Comparison of ENCODE assay signal across 25 cellular contexts in the genomic region with DNA sequence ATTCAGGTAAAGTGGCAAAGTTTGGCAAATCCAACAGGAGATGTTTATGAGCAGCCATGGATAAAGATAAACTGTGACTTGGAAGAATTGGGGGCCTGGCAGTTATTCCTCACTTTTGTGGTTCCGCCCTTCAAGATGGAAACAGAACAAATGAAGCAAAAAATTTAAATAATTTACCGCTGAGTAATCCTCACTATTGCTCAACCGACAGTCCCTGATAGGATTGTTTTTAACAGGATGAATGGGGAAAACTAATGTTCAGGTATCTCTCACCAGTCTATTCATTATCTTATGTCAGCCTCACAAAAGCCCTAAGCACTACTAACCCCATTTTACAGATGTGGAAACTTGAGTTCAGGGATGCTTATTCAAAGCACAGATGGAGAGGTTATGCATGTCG.
"Had no signal": no experiment of that assay in that cellular context is flagged by ENCODE, and none has a peak within 500 bp of the region (broad histone marks: within the 10 kb centered on the region; RNA-seq: fewer than 3 reads in every experiment).

No MANE protein-coding gene starts in this region.

- H3K27ac Mint-ChIP-seq: activated CD4-positive, alpha-beta memory T cell treated with anti-CD3 and anti-CD28 coated beads for 36 hours; activated CD4-positive, alpha-beta T cell treated with anti-CD3 and anti-CD28 coated beads, Interleukin-2, amount 10 ng/mL, durations not matched to agents 24 days and 14 days; activated naive CD4-positive, alpha-beta T cell treated with anti-CD3 and anti-CD28 coated beads, Interleukin-2, amount 10 ng/mL, durations not matched to agents 7 days and 5 days; activated T-cell treated with anti-CD3 and anti-CD28 coated beads, Interleukin-2, amount 50 U/mL, for 24 hours; dendritic cell treated with granulocyte-macrophage colony-stimulating factor and Interleukin-4, amounts not matched to agents 40 ng/mL and 50 ng/mL, for 4 days; endodermal cell; mesothelial cell of epicardium; naive B cell; T-helper 17 cell had no signal

- H3K36me3 Mint-ChIP-seq: naive B cell had no signal

- H3K36me3 ChIP-seq: breast epithelium had no signal

- H3K27me3 Mint-ChIP-seq: activated CD4-positive, alpha-beta memory T cell treated with anti-CD3 and anti-CD28 coated beads for 36 hours; activated CD4-positive, alpha-beta T cell treated with anti-CD3 and anti-CD28 coated beads, Interleukin-2, amount 10 ng/mL, durations not matched to agents 24 days and 14 days; activated naive CD4-positive, alpha-beta T cell treated with anti-CD3 and anti-CD28 coated beads, Interleukin-2, amount 10 ng/mL, durations not matched to agents 7 days and 5 days; activated T-cell treated with anti-CD3 and anti-CD28 coated beads, Interleukin-2, amount 50 U/mL, for 24 hours; dendritic cell treated with granulocyte-macrophage colony-stimulating factor and Interleukin-4, amounts not matched to agents 40 ng/mL and 50 ng/mL, for 4 days; T-helper 17 cell had no signal

- H3K4me1 Mint-ChIP-seq: activated naive CD4-positive, alpha-beta T cell treated with anti-CD3 and anti-CD28 coated beads, Interleukin-2, amount 10 ng/mL, durations not matched to agents 7 days and 5 days; endodermal cell; naive B cell had no signal

- H3K9me3 Mint-ChIP-seq: activated CD4-positive, alpha-beta memory T cell treated with anti-CD3 and anti-CD28 coated beads for 36 hours; activated CD4-positive, alpha-beta T cell treated with anti-CD3 and anti-CD28 coated beads, Interleukin-2, amount 10 ng/mL, durations not matched to agents 24 days and 14 days; activated naive CD4-positive, alpha-beta T cell treated with anti-CD3 and anti-CD28 coated beads, Interleukin-2, amount 10 ng/mL, durations not matched to agents 7 days and 5 days; activated T-cell treated with anti-CD3 and anti-CD28 coated beads, Interleukin-2, amount 50 U/mL, for 24 hours; dendritic cell treated with granulocyte-macrophage colony-stimulating factor and Interleukin-4, amounts not matched to agents 40 ng/mL and 50 ng/mL, for 4 days; endodermal cell; mesothelial cell of epicardium; naive B cell had no signal

- H3K4me3 ChIP-seq: breast epithelium, testis, transverse colon had no signal

- H3K9me3 ChIP-seq: breast epithelium, testis, transverse colon had no signal

- H3K4me3 Mint-ChIP-seq: activated CD4-positive, alpha-beta memory T cell treated with anti-CD3 and anti-CD28 coated beads for 36 hours; activated CD4-positive, alpha-beta T cell treated with anti-CD3 and anti-CD28 coated beads, Interleukin-2, amount 10 ng/mL, durations not matched to agents 24 days and 14 days; activated naive CD4-positive, alpha-beta T cell treated with anti-CD3 and anti-CD28 coated beads, Interleukin-2, amount 10 ng/mL, durations not matched to agents 7 days and 5 days; activated T-cell treated with anti-CD3 and anti-CD28 coated beads, Interleukin-2, amount 50 U/mL, for 24 hours; dendritic cell treated with granulocyte-macrophage colony-stimulating factor and Interleukin-4, amounts not matched to agents 40 ng/mL and 50 ng/mL, for 4 days; endodermal cell; mesothelial cell of epicardium; naive B cell; T-helper 17 cell had no signal

- H3K27me3 ChIP-seq: breast epithelium, testis, transverse colon had no signal

- H3K4me1 ChIP-seq: breast epithelium, testis, transverse colon had no signal

- H3K27ac ChIP-seq: breast epithelium, testis had no signal

- FAIRE-seq: frontal cortex had no signal

- DNase-seq: activated CD4-positive, alpha-beta memory T cell treated with anti-CD3 and anti-CD28 coated beads for 36 hours; activated CD4-positive, alpha-beta T cell treated with anti-CD3 and anti-CD28 coated beads, Interleukin-2, amount 10 ng/mL, durations not matched to agents 24 days and 14 days; activated CD4-positive, CD25-positive, alpha-beta regulatory T cell treated with anti-CD3 and anti-CD28 coated beads, Interleukin-2, amount 50 U/mL, for 72 hours; activated CD8-positive, alpha-beta memory T cell treated with anti-CD3 and anti-CD28 coated beads, Interleukin-2, amount 50 U/mL, for 4 hours; activated gamma-delta T cell; activated naive CD4-positive, alpha-beta T cell treated with anti-CD3 and anti-CD28 coated beads, Interleukin-2, amount 10 ng/mL, durations not matched to agents 7 days and 5 days; activated T-cell treated with anti-CD3 and anti-CD28 coated beads, Interleukin-2, amount 50 U/mL, for 24 hours; amygdala; central memory CD4-positive, alpha-beta T cell; endodermal cell; islet precursor cell; left cardiac atrium; naive B cell; nucleus accumbens; right cardiac atrium; stimulated activated CD4-positive, alpha-beta T cell treated with anti-CD3 and anti-CD28 coated beads, Interleukin-2, amount 100 ng/mL, for 48 hours; stimulated activated naive CD8-positive, alpha-beta T cell treated with anti-CD3 and anti-CD28 coated beads, Interleukin-15, Interleukin-2, amounts not matched to agents 100 U/mL and 50 U/mL, for 24 hours; T-helper 17 cell; testis; transverse colon had no signal

- ATAC-seq: esophagus mucosa; right cardiac atrium; stimulated activated naive CD8-positive, alpha-beta T cell treated with anti-CD3 and anti-CD28 coated beads, Interleukin-15, Interleukin-2, amounts not matched to agents 100 U/mL and 50 U/mL, for 24 hours; T-helper 17 cell had no signal
